In the genomic region with DNA sequence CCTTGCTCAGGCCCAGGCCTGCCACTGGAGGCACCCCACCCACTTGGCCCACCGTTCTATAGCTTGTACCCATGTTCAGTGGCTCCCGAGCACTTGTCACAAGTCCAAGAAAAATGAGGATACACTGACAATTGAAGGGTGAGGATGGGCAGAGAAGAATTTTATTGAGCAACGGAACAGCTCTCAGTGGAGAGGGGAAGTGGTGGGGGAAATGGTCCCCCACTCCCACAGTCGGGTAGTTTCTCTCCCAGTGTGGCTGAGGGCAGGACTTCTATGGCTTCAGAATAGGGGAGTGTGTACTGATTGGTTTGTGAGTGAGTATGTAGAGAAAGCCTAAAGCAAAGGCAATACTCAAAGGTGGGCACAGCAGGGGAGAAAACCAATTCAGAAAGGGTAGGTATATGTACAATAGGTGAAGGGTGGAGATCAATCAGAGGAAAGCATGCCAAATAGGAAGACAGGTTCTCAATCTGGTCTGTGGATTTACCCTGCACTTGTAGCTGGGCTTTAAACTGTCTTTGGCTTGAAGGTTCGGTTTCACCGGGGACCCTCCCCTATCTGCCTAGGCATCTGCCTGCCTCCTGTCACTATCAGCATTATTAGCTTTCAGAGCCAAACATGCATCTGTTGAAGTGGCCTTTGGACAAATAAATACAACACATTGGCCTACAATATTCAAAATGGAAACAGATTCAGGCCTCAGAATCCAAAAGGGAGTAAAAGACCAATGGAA, we compare ENCODE assay signal across 1 cellular context.
TF ChIP-seq lines count a peak whose summit lies in the region.

No MANE protein-coding gene starts in this region.

TF ChIP-seq in K562, 482 proteins besides CTCF, POLR2A, EP300 and RAD21 (continued from another document):
- no peak for TF ChIP-seq JUNB (CRISPR knock-in tag; conservative IDR thresholded peaks at IDR 0.05)
- TF ChIP-seq FOXM1 (IDR thresholded peaks at IDR 0.05; ENCODE audit: low read depth), result no peak
- no peak for TF ChIP-seq FOXM1 (CRISPR knock-in tag; IDR thresholded peaks at IDR 0.05; ENCODE audit: low read depth)
